8 cellular contexts compared by ENCODE assay signal in the genomic region with DNA sequence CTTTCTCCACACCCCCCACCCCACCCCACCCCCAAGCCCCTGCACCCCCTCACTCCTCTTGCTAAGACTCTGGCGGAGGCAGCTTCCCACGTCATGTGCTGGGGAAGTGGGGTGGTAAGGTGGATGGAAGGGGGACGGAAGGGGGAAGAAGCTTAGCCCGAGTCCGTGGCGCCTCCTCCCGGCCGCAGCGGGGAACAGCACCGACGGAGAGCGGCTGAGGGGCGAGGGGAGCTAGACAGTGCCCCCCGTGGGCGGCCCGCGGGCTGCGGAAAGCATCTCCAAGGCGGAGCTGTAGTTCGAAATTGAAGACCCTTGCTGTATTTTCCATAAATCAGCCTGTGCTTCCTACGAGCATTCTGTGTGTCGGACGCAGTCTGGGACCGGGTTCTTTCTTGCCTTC. TPM values are rescaled to one million over a fixed set of nuclear protein-coding genes. Genes with fewer than 3 reads are reported as not detected.
DNase-seq lines count a peak whose midpoint lies in the region; ATAC-seq and TF ChIP-seq lines count a peak whose summit lies in the region.

No MANE protein-coding gene starts in this region.

- in situ Hi-C loops in Caki2 (cut with HindIII; ENCODE audit: low pct_unique_long_range_greater_than_20kb, low sequenced_read_pairs), result no loop called here
- in situ Hi-C loops in GM13976 (cut with MboI; ENCODE audit: low sequenced_read_pairs, unreplicated experiment), result no loop called here
- in situ Hi-C loops in brain microvascular endothelial cell (cut with HindIII; ENCODE audit: low pct_ligation_motif_present, low sequenced_read_pairs), result no loop called here

- no peaks in the 10 kb centered on the region for H3K36me3 ChIP-seq in brain microvascular endothelial cell (replicated peaks)
- H3K36me3 ChIP-seq in SJCRH30, result no peaks in the 10 kb centered on the region

- H3K4me3 ChIP-seq in brain microvascular endothelial cell (ENCODE audit: low read depth, low read length), result no peak overlapping the region
- no peak overlapping the region for H3K4me3 ChIP-seq in SJCRH30

- H3K36me3 Mint-ChIP-seq in nephron (ENCODE audit: low read depth), result no peaks in the 10 kb centered on the region

- peaks cover 9% of the 10 kb centered on the region for H3K27me3 ChIP-seq in brain microvascular endothelial cell (replicated peaks)
- no peaks in the 10 kb centered on the region for H3K27me3 ChIP-seq in SJCRH30

- no peak overlapping the region for H3K27ac Mint-ChIP-seq in nephron

- H3K27me3 Mint-ChIP-seq in nephron (ENCODE audit: low read depth), result peaks cover 70% of the 10 kb centered on the region

- peak overlapping the region; percentile 64 to 98 (median 90) for H3K4me3 Mint-ChIP-seq in nephron

- H3K9me3 Mint-ChIP-seq in nephron, result peaks cover 3% of the 10 kb centered on the region

- TF ChIP-seq CTCF in GM13976 (IDR thresholded peaks at IDR 0.05; ENCODE audit: borderline replicate concordance, control extremely low read depth, extremely low read depth, insufficient read depth, missing control alignments), result no peak
- peak; percentile 34 for TF ChIP-seq CTCF in brain microvascular endothelial cell (IDR thresholded peaks at IDR 0.05; ENCODE audit: low read depth, low read length, missing control alignments)
- peak; percentile 57 to 73 (median 69) for TF ChIP-seq CTCF in nephron (IDR thresholded peaks at IDR 0.05; ENCODE audit: unreplicated experiment in 3 of 3)

- no peaks in the 10 kb centered on the region for H3K9me3 ChIP-seq in SJCRH30 (replicated peaks)

- ATAC-seq in HG02759 (IDR thresholded peaks at IDR 0.05; ENCODE audit: unreplicated experiment), result no peak

- no peaks in the 10 kb centered on the region for H3K4me1 ChIP-seq in SJCRH30

- DNase-seq in Caki2 (ENCODE audit: low read depth), result peak; percentile 45
- peak; percentile 27 for DNase-seq in GM13976 (ENCODE audit: low spot score)
- no peak for DNase-seq in brain microvascular endothelial cell
- DNase-seq in SJCRH30, result no peak
- DNase-seq in SK-N-DZ (ENCODE audit: low spot score), result no peak
- DNase-seq in NCI-H1417 (lab: John Stamatoyannopoulos, UW), result no peak

- no peak overlapping the region for H3K27ac ChIP-seq in brain microvascular endothelial cell
- H3K27ac ChIP-seq in SJCRH30, result no peak overlapping the region

- peaks cover 14% of the 10 kb centered on the region for H3K4me1 Mint-ChIP-seq in nephron

RNA-seq across cellular contexts. Expression of a gene that starts 0.6 kb away (rescaled TPM):
- 0.38 and 1.5 TPM in 2 replicates for total RNA-seq in Caki2 (2014; rRNA removed; shearing (Covaris generic); ENCODE audit: low replicate concordance)
- under 0.01 and 0.13 TPM in 2 replicates for total RNA-seq in SJCRH30 (2014; rRNA removed; shearing (Covaris generic))
- not detected in 2 replicates for polyA plus RNA-seq in SK-N-DZ (2014; cell fraction: cytosol; rRNA removed)
- not detected in 2 replicates for polyA plus RNA-seq in SK-N-DZ (2014; cell fraction: nucleus; rRNA removed)

Comparison
In these comparisons a context has a peak if more than half of its experiments do, and no peak if none do; other contexts are left out.
1. DNase-seq: peak in Caki2 (single experiment) and GM13976 (single experiment); none in brain microvascular endothelial cell (single experiment), SJCRH30 (0 of 2), SK-N-DZ (single experiment) and NCI-H1417 (0 of 3).